ENCODE assay signal across 26 cellular contexts in genomic region chr12:24227550-24227949, GRCh38.
DNase-seq lines count a peak whose midpoint lies in the region; ATAC-seq, FAIRE-seq and TF ChIP-seq lines count a peak whose summit lies in the region.
"Had no signal": no experiment of that assay in that cellular context is flagged by ENCODE, and none has a peak within 500 bp of the region (broad histone marks: within the 10 kb centered on the region; RNA-seq: fewer than 3 reads in every experiment).

No MANE protein-coding gene starts in this region.

- H3K27me3 ChIP-seq in Karpas-422 (ENCODE audit: low read length), result no peaks in the 10 kb centered on the region
- H3K27me3 ChIP-seq in pancreas, result no peaks in the 10 kb centered on the region
- H3K27me3 ChIP-seq: sigmoid colon had no signal

- no peaks in the 10 kb centered on the region for H3K27me3 Mint-ChIP-seq in natural killer cell treated with Interleukin-12 subunit alpha and Interleukin-12 subunit beta and Interleukin-15 and Interleukin-18, amount 100 ng/mL, for 72 hours
- H3K27me3 Mint-ChIP-seq in natural killer cell (ENCODE audit: low read depth in 2 of 2), result no peaks in the 10 kb centered on the region
- H3K27me3 Mint-ChIP-seq: progenitor cell of endocrine pancreas had no signal

- H3K4me3 ChIP-seq in Karpas-422 (ENCODE audit: low read length) (no peak overlapping the region), pancreas (no peak overlapping the region)
- H3K4me3 ChIP-seq: K562, sigmoid colon had no signal

- H3K4me1 ChIP-seq in Karpas-422 (ENCODE audit: low read length) (no peaks in the 10 kb centered on the region), pancreas (no peaks in the 10 kb centered on the region)
- H3K4me1 ChIP-seq: sigmoid colon had no signal

- H3K27ac ChIP-seq in Karpas-422 (ENCODE audit: low read length) (no peak overlapping the region), pancreas (no peak overlapping the region)
- H3K27ac ChIP-seq: sigmoid colon had no signal

- H3K79me2 ChIP-seq in Karpas-422 (ENCODE audit: low read length), result no peaks in the 10 kb centered on the region

- no peak for FAIRE-seq in pancreas (lab: Jason Lieb, UNC)
- FAIRE-seq: frontal cortex, K562, kidney had no signal

- H2AFZ ChIP-seq in Karpas-422 (ENCODE audit: low read length), result no peak overlapping the region

- no peaks in the 10 kb centered on the region for H3K36me3 ChIP-seq in Karpas-422 (ENCODE audit: insufficient read depth, low read length)
- H3K36me3 ChIP-seq in pancreas, result no peaks in the 10 kb centered on the region
- H3K36me3 ChIP-seq: sigmoid colon had no signal

- no peak overlapping the region for H3K4me2 ChIP-seq in Karpas-422 (ENCODE audit: low read depth, low read length, poor library complexity, severe bottlenecking)

- no peaks in the 10 kb centered on the region for H3K36me3 Mint-ChIP-seq in natural killer cell treated with Interleukin-12 subunit alpha and Interleukin-12 subunit beta and Interleukin-15 and Interleukin-18, amount 100 ng/mL, for 72 hours
- H3K36me3 Mint-ChIP-seq in natural killer cell, result no peaks in the 10 kb centered on the region
- H3K36me3 Mint-ChIP-seq: CD8-positive, alpha-beta memory T cell had no signal

- TF ChIP-seq CTCF in natural killer cell (IDR thresholded peaks at IDR 0.05) (no peak), pancreas (IDR thresholded peaks at IDR 0.05) (no peak)

- no peak overlapping the region for H3K9ac ChIP-seq in Karpas-422 (ENCODE audit: low read length)

- peak; percentile 54 to 62 for ATAC-seq in natural killer cell treated with Interleukin-12 subunit alpha and Interleukin-12 subunit beta and Interleukin-15 and Interleukin-18, amount 100 ng/mL, for 72 hours
- ATAC-seq in natural killer cell (no peak), pancreas (no peak)
- ATAC-seq: activated T-cell treated with anti-CD3 and anti-CD28 coated beads, Interleukin-2, amount 50 U/mL, for 4 hours; K562 had no signal

- no peaks in the 10 kb centered on the region for H3K9me2 ChIP-seq in Karpas-422 (replicated peaks; ENCODE audit: insufficient read depth, low read length)

- H3K4me1 Mint-ChIP-seq in natural killer cell treated with Interleukin-12 subunit alpha and Interleukin-12 subunit beta and Interleukin-15 and Interleukin-18, amount 100 ng/mL, for 72 hours (ENCODE audit: low read depth in 2 of 2), result peaks cover 3 to 5% of the 10 kb centered on the region in 2 donors
- H3K4me1 Mint-ChIP-seq in natural killer cell, result no peaks in the 10 kb centered on the region
- H3K4me1 Mint-ChIP-seq: CD8-positive, alpha-beta memory T cell; central memory CD8-positive, alpha-beta T cell had no signal

- no peaks in the 10 kb centered on the region for H4K20me1 ChIP-seq in Karpas-422 (ENCODE audit: insufficient read depth, low read depth, low read length)

- H3K9me3 Mint-ChIP-seq in natural killer cell treated with Interleukin-12 subunit alpha and Interleukin-12 subunit beta and Interleukin-15 and Interleukin-18, amount 100 ng/mL, for 72 hours, result peaks cover 3% of the 10 kb centered on the region
- H3K9me3 Mint-ChIP-seq in natural killer cell, result peaks cover 0 to 2% of the 10 kb centered on the region in 2 donors
- H3K9me3 Mint-ChIP-seq: activated T-cell treated with anti-CD3 and anti-CD28 coated beads, Interleukin-2, amount 50 U/mL, for 4 hours; central memory CD8-positive, alpha-beta T cell had no signal

- 61 to 73% methylated on average over 5 of the region's 5 CpGs for WGBS in pancreas, 2 donors

- H3K4me3 Mint-ChIP-seq in natural killer cell treated with Interleukin-12 subunit alpha and Interleukin-12 subunit beta and Interleukin-15 and Interleukin-18, amount 100 ng/mL, for 72 hours, result peak overlapping the region; percentile 26
- no peak overlapping the region for H3K4me3 Mint-ChIP-seq in natural killer cell
- H3K4me3 Mint-ChIP-seq: activated T-cell treated with anti-CD3 and anti-CD28 coated beads, Interleukin-2, amount 50 U/mL, for 4 hours; CD8-positive, alpha-beta memory T cell; central memory CD8-positive, alpha-beta T cell had no signal

- no peaks in the 10 kb centered on the region for H3K9me3 ChIP-seq in Karpas-422 (ENCODE audit: low read length)
- no peaks in the 10 kb centered on the region for H3K9me3 ChIP-seq in pancreas
- H3K9me3 ChIP-seq: sigmoid colon had no signal

- DNase-seq in natural killer cell treated with Interleukin-12 subunit alpha and Interleukin-12 subunit beta and Interleukin-15 and Interleukin-18, amount 100 ng/mL, for 72 hours (ENCODE audit: low spot score), result no peak
- DNase-seq in natural killer cell (no peak), dermis blood vessel endothelial cell (peak; percentile 5), iris pigment epithelial cell (ENCODE audit: low read depth) (peak; percentile 74), NCI-H1417 (lab: John Stamatoyannopoulos, UW) (no peak), Karpas-422 (no peak), pancreas (no peak)
- no peak for DNase-seq in stimulated activated CD4-positive, alpha-beta T cell treated with anti-CD3 and anti-CD28 coated beads, Interleukin-2, amount 100 ng/mL, for 24 hours
- DNase-seq: activated CD4-positive, alpha-beta T cell treated with anti-CD3 and anti-CD28 coated beads for 48 hours; activated naive CD4-positive, alpha-beta T cell treated with Interleukin-2 at 50 U/mL for 16 hours; activated T-cell treated with anti-CD3 and anti-CD28 coated beads, Interleukin-2, amount 50 U/mL, for 4 hours; AML-193; amniotic stem cell; CD8-positive, alpha-beta memory T cell; erythroblast; GOT3; kidney; NCI-H524 treated with DMSO at 0.1 percent for 48 hours; RPMI8226; sigmoid colon; stimulated activated CD8-positive, alpha-beta memory T cell treated with anti-CD3 and anti-CD28 coated beads, Interleukin-4, amount 100 ng/mL, for 48 hours; T-helper 2 cell had no signal

- intact Hi-C loops in natural killer cell (cut with micrococcal nuclease) (no loop called here), pancreas (cut with DNase I) (no loop called here)

- H3K27ac Mint-ChIP-seq in natural killer cell treated with Interleukin-12 subunit alpha and Interleukin-12 subunit beta and Interleukin-15 and Interleukin-18, amount 100 ng/mL, for 72 hours, result peak overlapping the region; percentile 86 to 93
- no peak overlapping the region for H3K27ac Mint-ChIP-seq in natural killer cell
- H3K27ac Mint-ChIP-seq: CD8-positive, alpha-beta memory T cell; progenitor cell of endocrine pancreas had no signal

Comparison
In these comparisons a context has a peak if more than half of its experiments do, and no peak if none do; other contexts are left out.
1. ATAC-seq: peak in natural killer cell treated with Interleukin-12 subunit alpha and Interleukin-12 subunit beta and Interleukin-15 and Interleukin-18, amount 100 ng/mL, for 72 hours (2 of 2); none in natural killer cell (0 of 3) and pancreas (0 of 4).
2. H3K27ac Mint-ChIP-seq: peak in natural killer cell treated with Interleukin-12 subunit alpha and Interleukin-12 subunit beta and Interleukin-15 and Interleukin-18, amount 100 ng/mL, for 72 hours (2 of 2); none in natural killer cell (0 of 2).
3. DNase-seq: peak in dermis blood vessel endothelial cell (single experiment) and iris pigment epithelial cell (single experiment); none in natural killer cell treated with Interleukin-12 subunit alpha and Interleukin-12 subunit beta and Interleukin-15 and Interleukin-18, amount 100 ng/mL, for 72 hours (single experiment), natural killer cell (single experiment), stimulated activated CD4-positive, alpha-beta T cell treated with anti-CD3 and anti-CD28 coated beads, Interleukin-2, amount 100 ng/mL, for 24 hours (0 of 2), NCI-H1417 (0 of 3), Karpas-422 (single experiment) and pancreas (0 of 6).